ENCODE assay signal across 1 cellular context in genomic region chr16:4253394-4254150, GRCh38.
A peak's percentile ranks its signal among the peaks of the same experiment; 100 is the strongest.
TF ChIP-seq lines count a peak whose summit lies in the region.

No MANE protein-coding gene starts in this region.

TF ChIP-seq in K562, 482 proteins besides CTCF, POLR2A, EP300 and RAD21 (continued from another document and continues in another):
- no peak for TF ChIP-seq PBX2 (CRISPR knock-in tag; IDR thresholded peaks at IDR 0.05; ENCODE audit: low read depth)
- 0 out of 2 replicates have a peak, but pooled peaks have one; percentile 30 for TF ChIP-seq PBX2 (tag; conservative IDR thresholded peaks at IDR 0.05; ENCODE audit: low read depth)
- TF ChIP-seq ZNF592 (IDR thresholded peaks at IDR 0.05) = peak; percentile 45; the same call in 1 of the 2 replicates
- peak; percentile 81 for TF ChIP-seq PKNOX1 (IDR thresholded peaks at IDR 0.05)
- TF ChIP-seq KAT7 (CRISPR knock-in tag; IDR thresholded peaks at IDR 0.05; ENCODE audit: borderline replicate concordance) = peak; percentile 93; the same call in 1 of the 2 replicates
- TF ChIP-seq ATF7 (IDR thresholded peaks at IDR 0.05) = peak; percentile 76
- peak; percentile 81 for TF ChIP-seq EP400 (IDR thresholded peaks at IDR 0.05)
- no peak for TF ChIP-seq ZNF395 (CRISPR knock-in tag; IDR thresholded peaks at IDR 0.05)
- TF ChIP-seq ZNF316 (IDR thresholded peaks at IDR 0.05) = 0 out of 2 replicates have a peak, but pooled peaks have one; percentile 52
- TF ChIP-seq GABPA (tag; conservative IDR thresholded peaks at IDR 0.05; ENCODE audit: low read depth) = peak; percentile 67
- peak; percentile 69; the same call in 1 of the 2 replicates for TF ChIP-seq ELF2 (CRISPR knock-in tag; IDR thresholded peaks at IDR 0.05)
- peak; percentile 84 for TF ChIP-seq L3MBTL2 (IDR thresholded peaks at IDR 0.05)
- no peak for TF ChIP-seq FOXK2 (conservative IDR thresholded peaks at IDR 0.05 in 1 of 2, IDR thresholded peaks at IDR 0.05 in 1 of 2; ENCODE audit: low read depth in 2 of 2)
- peak; percentile 56 to 78; a peak in 3 of 4 replicates for TF ChIP-seq MNT (conservative IDR thresholded peaks at IDR 0.05)
- 0 out of 2 replicates have a peak, but pooled peaks have one; percentile 11 for TF ChIP-seq SREBF1 (IDR thresholded peaks at IDR 0.05; ENCODE audit: borderline replicate concordance, low read depth, low read length)
- TF ChIP-seq SAP30 (IDR thresholded peaks at IDR 0.05; ENCODE audit: borderline replicate concordance, insufficient read depth, low read depth, low read length, poor library complexity, severe bottlenecking) = peak; percentile 26
- TF ChIP-seq NFATC3 (IDR thresholded peaks at IDR 0.05) = peak; percentile 6
- TF ChIP-seq GTF2F1 (IDR thresholded peaks at IDR 0.05; ENCODE audit: low read depth, low read length) = no peak
- TF ChIP-seq NFXL1 (CRISPR knock-in tag; IDR thresholded peaks at IDR 0.05) = no peak
- TF ChIP-seq ETV5 (CRISPR knock-in tag; IDR thresholded peaks at IDR 0.05; ENCODE audit: low read depth) = 0 out of 2 replicates have a peak, but pooled peaks have one; percentile 44
- TF ChIP-seq CCNT2 (IDR thresholded peaks at IDR 0.05; ENCODE audit: borderline replicate concordance, extremely low read depth, insufficient read length, low read depth, low read length) = peak; percentile 75
- TF ChIP-seq C11orf30 (IDR thresholded peaks at IDR 0.05; ENCODE audit: low read depth) = no peak
- TF ChIP-seq GTF2E2 (tag; IDR thresholded peaks at IDR 0.05) = peak; percentile 90; the same call in 1 of the 2 replicates
- peak; percentile 10; the same call in 1 of the 2 replicates for TF ChIP-seq SMARCA4 (IDR thresholded peaks at IDR 0.05)
- TF ChIP-seq SP1 (CRISPR knock-in tag; IDR thresholded peaks at IDR 0.05) = peak; percentile 95
- TF ChIP-seq TAF9B (IDR thresholded peaks at IDR 0.05; ENCODE audit: partially characterized antibody) = peak; percentile 79
- TF ChIP-seq ZNF263 (CRISPR knock-in tag; IDR thresholded peaks at IDR 0.05; ENCODE audit: borderline replicate concordance) = peak; percentile 51; the same call in 1 of the 2 replicates
- TF ChIP-seq SIN3A (IDR thresholded peaks at IDR 0.05; ENCODE audit: borderline replicate concordance in 2 of 2, control insufficient read depth in 1 of 2, low read depth in 2 of 2, low read length in 2 of 2) = peak in 1 of 2 experiments; percentile 85; a peak in 2 of 4 replicates
- TF ChIP-seq ZNF398 (CRISPR knock-in tag; IDR thresholded peaks at IDR 0.05) = no peak
- peak; percentile 64 to 85; a peak in 3 of 4 replicates for TF ChIP-seq TEAD1 (CRISPR knock-in tag; IDR thresholded peaks at IDR 0.05)
- peak; percentile 71; the same call in 1 of the 2 replicates for TF ChIP-seq ZBTB33 (CRISPR knock-in tag; IDR thresholded peaks at IDR 0.05)
- TF ChIP-seq MAZ (CRISPR knock-in tag; conservative IDR thresholded peaks at IDR 0.05 in 1 of 2, IDR thresholded peaks at IDR 0.05 in 1 of 2) = peak; percentile 80 to 86
- peak in 2 of 3 experiments; percentile 60 to 72 for TF ChIP-seq YY1 (IDR thresholded peaks at IDR 0.05; ENCODE audit: borderline replicate concordance in 1 of 3, control insufficient read depth in 1 of 3, extremely low read depth in 1 of 3, insufficient read depth in 3 of 3, insufficient read length in 1 of 3, insufficient replicate concordance in 2 of 3, low read depth in 1 of 3, low read length in 2 of 3)
- peak; percentile 37 to 84 (median 60); a peak in 3 of 6 replicates for TF ChIP-seq ZBTB11 (CRISPR knock-in tag; IDR thresholded peaks at IDR 0.05)
- peak; percentile 56 for TF ChIP-seq BHLHE40 (IDR thresholded peaks at IDR 0.05; ENCODE audit: low read length)
- 0 out of 2 replicates have a peak, but pooled peaks have one; percentile 45 for TF ChIP-seq SMAD4 (CRISPR knock-in tag; conservative IDR thresholded peaks at IDR 0.05)
- TF ChIP-seq GABPB1 (CRISPR knock-in tag; IDR thresholded peaks at IDR 0.05) = peak; percentile 25; the same call in 1 of the 2 replicates
- TF ChIP-seq CTBP1 (IDR thresholded peaks at IDR 0.05; ENCODE audit: borderline replicate concordance) = peak; percentile 97
